28 cellular contexts compared by ENCODE assay signal in genomic region chr18:33181016-33181415, GRCh38.
"Had no signal": no experiment of that assay in that cellular context is flagged by ENCODE, and none has a peak within 500 bp of the region (broad histone marks: within the 10 kb centered on the region; RNA-seq: fewer than 3 reads in every experiment).

No MANE protein-coding gene starts in this region.

- H2AFZ ChIP-seq: hepatocyte, neural progenitor cell had no signal

- H3K36me3 Mint-ChIP-seq: memory B cell; mesothelial cell of epicardium; naive B cell; neural progenitor cell; stimulated activated memory B cell treated with anti-CD40 and anti-IgM and Interleukin-4, amounts not matched to agents 10 μg/mL and 1 μg/mL and 100 μg/mL, for 72 hours; type B pancreatic cell had no signal

- H3K27me3 ChIP-seq: gastroesophageal sphincter, hepatocyte, neural progenitor cell, sigmoid colon, testis, tibial artery had no signal

- H3K9ac ChIP-seq: neural progenitor cell had no signal

- H3K79me2 ChIP-seq: hepatocyte had no signal

- H3K27me3 Mint-ChIP-seq: stimulated activated memory B cell treated with anti-CD40 and anti-IgM and Interleukin-4, amounts not matched to agents 10 μg/mL and 1 μg/mL and 100 μg/mL, for 72 hours had no signal

- H3K4me2 ChIP-seq: hepatocyte, neural progenitor cell had no signal

- H3K9me3 ChIP-seq: gastroesophageal sphincter, heart left ventricle, mucosa of descending colon, psoas muscle, sigmoid colon, testis, tibial artery had no signal

- H3K4me1 Mint-ChIP-seq: mesothelial cell of epicardium; naive B cell; stimulated activated memory B cell treated with anti-CD40 and anti-IgM and Interleukin-4, amounts not matched to agents 10 μg/mL and 1 μg/mL and 100 μg/mL, for 72 hours had no signal

- H3K36me3 ChIP-seq: gastroesophageal sphincter, heart left ventricle, neural progenitor cell, sigmoid colon, tibial artery had no signal

- H3K9me3 Mint-ChIP-seq: memory B cell; mesothelial cell of epicardium; naive B cell; nephron; neural progenitor cell; stimulated activated memory B cell treated with anti-CD40 and anti-IgM and Interleukin-4, amounts not matched to agents 10 μg/mL and 1 μg/mL and 100 μg/mL, for 72 hours; type B pancreatic cell had no signal

- H3K27ac Mint-ChIP-seq: memory B cell; mesothelial cell of epicardium; naive B cell; nephron; neural progenitor cell; stimulated activated memory B cell treated with anti-CD40 and anti-IgM and Interleukin-4, amounts not matched to agents 10 μg/mL and 1 μg/mL and 100 μg/mL, for 72 hours; type B pancreatic cell had no signal

- H3K27ac ChIP-seq: dorsolateral prefrontal cortex, gastroesophageal sphincter, heart left ventricle, hepatocyte, neural progenitor cell, psoas muscle, sigmoid colon, testis, tibial artery had no signal

- H3K4me3 Mint-ChIP-seq: memory B cell; mesothelial cell of epicardium; naive B cell; nephron; neural progenitor cell; stimulated activated memory B cell treated with anti-CD40 and anti-IgM and Interleukin-4, amounts not matched to agents 10 μg/mL and 1 μg/mL and 100 μg/mL, for 72 hours; type B pancreatic cell had no signal

- DNase-seq: dorsolateral prefrontal cortex; effector CD4-positive, alpha-beta T cell; foreskin fibroblast; heart left ventricle; kidney; mucosa of descending colon; naive B cell; posterior cingulate gyrus; psoas muscle; right cardiac atrium; sigmoid colon; stimulated activated CD4-positive, alpha-beta T cell treated with anti-CD3 and anti-CD28 coated beads, Interleukin-2, amount 100 ng/mL, for 24 hours; stimulated activated CD4-positive, alpha-beta T cell treated with anti-CD3 and anti-CD28 coated beads, Interleukin-4, amount 100 ng/mL, for 24 hours; stimulated activated naive CD8-positive, alpha-beta T cell treated with anti-CD3 and anti-CD28 coated beads, Interleukin-15, Interleukin-2, amounts not matched to agents 100 U/mL and 50 U/mL, for 24 hours; substantia nigra; testis; tibial artery had no signal

- FAIRE-seq: colon, kidney, urothelium cell line had no signal

- H3K4me1 ChIP-seq: gastroesophageal sphincter, heart left ventricle, psoas muscle, sigmoid colon, testis, tibial artery had no signal

- H3K4me3 ChIP-seq: dorsolateral prefrontal cortex, gastroesophageal sphincter, heart left ventricle, hepatocyte, lung, mucosa of descending colon, neural progenitor cell, psoas muscle, sigmoid colon, testis, tibial artery had no signal
